ENCODE assay signal across 33 cellular contexts in the genomic region with DNA sequence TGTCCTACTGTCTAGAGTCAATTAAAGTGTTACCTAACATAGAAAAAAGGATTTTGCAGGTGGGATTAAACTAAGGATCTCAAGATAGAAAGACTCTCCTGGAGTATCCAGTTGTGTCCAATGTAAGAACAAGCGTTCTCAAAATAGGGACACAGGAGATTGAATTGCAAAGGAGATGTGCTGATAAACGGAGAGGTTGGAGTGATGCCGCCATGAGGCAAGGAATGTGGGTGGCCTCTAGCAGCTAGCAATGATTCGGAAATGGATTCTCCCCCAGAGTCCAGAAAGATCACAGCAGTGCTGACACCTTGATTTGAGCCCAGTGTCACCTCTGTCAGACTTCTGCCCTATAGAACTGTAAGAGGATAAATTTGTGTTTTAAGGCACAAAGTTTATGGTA. TPM values are rescaled to one million over a fixed set of nuclear protein-coding genes. Genes with fewer than 3 reads are reported as not detected.
"Had no signal": no experiment of that assay in that cellular context is flagged by ENCODE, and none has a peak within 500 bp of the region (broad histone marks: within the 10 kb centered on the region; RNA-seq: fewer than 3 reads in every experiment).

No MANE protein-coding gene starts in this region.

- ATAC-seq: left colon, sciatic nerve, SK-N-SH treated with all-trans-retinoic acid at 6 μM for 48 hours, T-helper 17 cell had no signal

- H3K9me3 ChIP-seq: ovary, SJCRH30, testis, transverse colon had no signal

- DNase-seq: activated CD4-positive, alpha-beta T cell treated with anti-CD3 and anti-CD28 coated beads, Interleukin-2, amount 50 U/mL, for 1 hour; activated naive CD4-positive, alpha-beta T cell; amygdala; central memory CD4-positive, alpha-beta T cell; endodermal cell; foreskin fibroblast; head of caudate nucleus; hypothalamus; immature natural killer cell; kidney; left colon; mammary epithelial cell; ovary; SJCRH30; stimulated activated CD4-positive, alpha-beta T cell treated with anti-CD3 and anti-CD28 coated beads, Interleukin-1b, Interleukin-23, amount 100 ng/mL, for 48 hours; stimulated activated CD4-positive, alpha-beta T cell treated with anti-CD3 and anti-CD28 coated beads, Interleukin-4, amount 100 ng/mL, for 4 hours; stimulated activated CD8-positive, alpha-beta memory T cell treated with anti-CD3 and anti-CD28 coated beads, Interleukin-4, amount 100 ng/mL, for 48 hours; stimulated activated naive CD4-positive, alpha-beta T cell; T-helper 17 cell; T1000; testis; transverse colon; WERI-Rb-1 had no signal

- H3K9me3 Mint-ChIP-seq: immature natural killer cell had no signal

- H3K4me1 ChIP-seq: SJCRH30, testis, transverse colon had no signal

- H3K27ac Mint-ChIP-seq: endodermal cell, immature natural killer cell, progenitor cell of endocrine pancreas, T-helper 17 cell had no signal

- H3K4me3 ChIP-seq: ovary, SJCRH30, skin epidermis, testis, transverse colon had no signal

- H3K27me3 ChIP-seq: ovary, SJCRH30, testis, transverse colon had no signal

- H3K27ac ChIP-seq: ovary, SJCRH30, skin epidermis, testis, transverse colon, WERI-Rb-1 had no signal

- H3K4me3 Mint-ChIP-seq: endodermal cell, immature natural killer cell, T-helper 17 cell had no signal

- H3K36me3 ChIP-seq: ovary, SJCRH30, transverse colon, WERI-Rb-1 had no signal

RNA-seq across cellular contexts. Expression of a gene that starts 24.1 kb away (rescaled TPM):
- total RNA-seq: endodermal cell, progenitor cell of endocrine pancreas, renal cortical epithelial cell, SJCRH30 had no signal
- polyA plus RNA-seq: neural cell had no signal

RNA-seq across cellular contexts. Expression of a gene that starts 35.5 kb away (rescaled TPM):
- total RNA-seq: endodermal cell, esophagus mucosa, kidney, left colon, liver, mammary epithelial cell, mucosa of gallbladder, ovary, progenitor cell of endocrine pancreas, renal cortical epithelial cell, sciatic nerve, SJCRH30, T-helper 17 cell, transverse colon, urinary bladder had no signal
- polyA plus RNA-seq: immature natural killer cell, liver, neural cell, ovary, urinary bladder had no signal

RNA-seq across cellular contexts. Expression of a gene that starts 44.3 kb away (rescaled TPM):
- total RNA-seq: endodermal cell, kidney, left colon, liver, mucosa of gallbladder, ovary, progenitor cell of endocrine pancreas, renal cortical epithelial cell, sciatic nerve, SJCRH30, T-helper 17 cell, testis, transverse colon had no signal
- polyA plus RNA-seq: immature natural killer cell, liver, neural cell, ovary, urinary bladder had no signal

RNA-seq across cellular contexts. Expression of a gene that starts 50.6 kb away (rescaled TPM):
- total RNA-seq: endodermal cell, kidney, left colon, liver, mammary epithelial cell, mucosa of gallbladder, ovary, progenitor cell of endocrine pancreas, renal cortical epithelial cell, sciatic nerve, SJCRH30, T-helper 17 cell, testis, transverse colon, urinary bladder had no signal
- polyA plus RNA-seq: immature natural killer cell, liver, neural cell, ovary, urinary bladder had no signal
